ENCODE assay signal across 13 cellular contexts in the genomic region with DNA sequence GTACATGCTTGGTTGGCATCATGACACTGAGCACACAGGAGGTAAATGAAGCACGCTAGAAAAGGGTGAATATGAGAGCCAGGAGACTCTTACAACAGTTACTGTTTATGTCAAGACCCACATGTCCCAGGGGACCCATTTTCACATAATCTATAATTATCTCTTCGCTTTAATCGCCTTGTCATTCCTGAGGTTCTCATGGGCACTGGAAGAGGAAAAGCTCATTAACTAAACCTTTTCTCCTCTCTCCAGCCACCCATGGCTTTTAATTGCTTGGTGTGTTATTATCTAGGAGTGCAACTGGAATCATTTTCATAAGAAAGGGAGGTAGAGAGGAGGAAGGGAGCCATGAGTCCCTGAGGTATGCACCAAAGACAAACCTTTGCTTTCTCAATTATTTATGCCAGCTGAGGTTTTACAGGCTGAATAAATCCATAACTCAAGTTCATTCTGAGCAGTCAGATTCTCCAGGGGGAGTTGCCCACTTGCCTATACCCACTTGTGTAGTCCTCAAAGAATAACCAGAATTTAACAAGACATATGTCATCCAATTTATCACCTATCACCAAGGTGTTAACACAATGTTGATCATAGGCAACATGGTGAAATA.
A peak's percentile ranks its signal among the peaks of the same experiment; 100 is the strongest.
DNase-seq lines count a peak whose midpoint lies in the region; ATAC-seq, FAIRE-seq and TF ChIP-seq lines count a peak whose summit lies in the region.
"Had no signal": no experiment of that assay in that cellular context is flagged by ENCODE, and none has a peak within 500 bp of the region (broad histone marks: within the 10 kb centered on the region; RNA-seq: fewer than 3 reads in every experiment).

No MANE protein-coding gene starts in this region.

- H3K4me3 ChIP-seq in endodermal cell (ENCODE audit: low read length) (no peak overlapping the region), right cardiac atrium (ENCODE audit: low read length) (no peak overlapping the region)
- H3K4me3 ChIP-seq: gastrocnemius medialis had no signal

- WGBS in endodermal cell (ENCODE audit: insufficient coverage in 1 of 2, insufficient read length in 1 of 2), 2 experiments = 86 to 100% methylated on average over 1 to 3 of the region's 3 CpGs
- WGBS in right cardiac atrium = 74% methylated on average over 3 of the region's 3 CpGs

- ATAC-seq in HG03196 (IDR thresholded peaks at IDR 0.05; ENCODE audit: unreplicated experiment) (peak; percentile 61), GM21737 (IDR thresholded peaks at IDR 0.05; ENCODE audit: unreplicated experiment) (no peak), right cardiac atrium (no peak)
- ATAC-seq: activated T-cell treated with anti-CD3 and anti-CD28 coated beads, Interleukin-2, amount 50 U/mL, for 72 hours; gastrocnemius medialis had no signal

- intact Hi-C loops in right cardiac atrium (cut with DNase I) = no loop called here

- H3K9me3 Mint-ChIP-seq in endodermal cell = no peaks in the 10 kb centered on the region

- H3K9me3 ChIP-seq in endodermal cell (ENCODE audit: control insufficient read depth, low read length) (no peaks in the 10 kb centered on the region), right cardiac atrium (ENCODE audit: control insufficient read depth, low read length) (no peaks in the 10 kb centered on the region)
- H3K9me3 ChIP-seq: gastrocnemius medialis had no signal

- H3K27ac ChIP-seq in endodermal cell (ENCODE audit: low read depth, low read length) (peak overlapping the region; percentile 30), right cardiac atrium (ENCODE audit: low read length) (no peak overlapping the region)
- H3K27ac ChIP-seq: gastrocnemius medialis had no signal

- peaks cover 8% of the 10 kb centered on the region for H3K4me1 Mint-ChIP-seq in endodermal cell

- no peaks in the 10 kb centered on the region for H3K4me1 ChIP-seq in endodermal cell (ENCODE audit: control insufficient read depth, insufficient read depth, low read length)
- no peaks in the 10 kb centered on the region for H3K4me1 ChIP-seq in right cardiac atrium (ENCODE audit: control insufficient read depth, insufficient read depth, low read length)

- peak overlapping the region; percentile 62 for H3K27ac Mint-ChIP-seq in endodermal cell
- H3K27ac Mint-ChIP-seq: activated T-cell treated with anti-CD3 and anti-CD28 coated beads, Interleukin-2, amount 50 U/mL, for 72 hours; stimulated activated naive CD8-positive, alpha-beta T cell treated with anti-CD3 and anti-CD28 coated beads, Interleukin-15, Interleukin-2, amounts not matched to agents 100 ng/mL and 50 ng/mL, for 24 hours had no signal

- no peak overlapping the region for H3K9ac ChIP-seq in endodermal cell (ENCODE audit: extremely low read depth, low read length, poor library complexity, severe bottlenecking)

- no peaks in the 10 kb centered on the region for H3K27me3 Mint-ChIP-seq in endodermal cell (ENCODE audit: insufficient read depth)
- H3K27me3 Mint-ChIP-seq: stimulated activated naive CD8-positive, alpha-beta T cell treated with anti-CD3 and anti-CD28 coated beads, Interleukin-15, Interleukin-2, amounts not matched to agents 100 ng/mL and 50 ng/mL, for 24 hours had no signal

- peaks cover 25% of the 10 kb centered on the region for H3K36me3 Mint-ChIP-seq in endodermal cell (ENCODE audit: low read depth)

- peak; percentile 98 for FAIRE-seq in D721Med (lab: Jason Lieb, UNC)
- FAIRE-seq: astrocyte had no signal

- H3K27me3 ChIP-seq in endodermal cell (ENCODE audit: control insufficient read depth, insufficient read depth, low read length, poor library complexity, severe bottlenecking) = no peaks in the 10 kb centered on the region
- H3K27me3 ChIP-seq in right cardiac atrium (ENCODE audit: control insufficient read depth, insufficient read depth) = no peaks in the 10 kb centered on the region
- H3K27me3 ChIP-seq: gastrocnemius medialis had no signal

- TF ChIP-seq CTCF in D721Med (IDR thresholded peaks at IDR 0.05; ENCODE audit: insufficient read depth, missing control alignments) (no peak), endodermal cell (conservative IDR thresholded peaks at IDR 0.05) (no peak)

- peak; percentile 42 for DNase-seq in D721Med (ENCODE audit: insufficient read length, low spot score)
- DNase-seq in NCI-H2171 treated with DMSO at 0.1 percent for 48 hours (lab: John Stamatoyannopoulos, UW) = peak; percentile 85
- no peak for DNase-seq in endodermal cell
- no peak for DNase-seq in GF-D8 (lab: John Stamatoyannopoulos, UW)
- no peak for DNase-seq in ecto neural progenitor cell (ENCODE audit: low spot score)
- DNase-seq in right cardiac atrium = no peak
- DNase-seq: activated T-cell treated with anti-CD3 and anti-CD28 coated beads, Interleukin-2, amount 50 U/mL, for 72 hours; gastrocnemius medialis; stimulated activated CD4-positive, alpha-beta T cell treated with anti-CD3 and anti-CD28 coated beads, Interleukin-4, amount 100 ng/mL, for 24 hours had no signal

- no peaks in the 10 kb centered on the region for H3K36me3 ChIP-seq in endodermal cell (ENCODE audit: control insufficient read depth, insufficient read depth, low read length)

- H3K4me3 Mint-ChIP-seq in endodermal cell = no peak overlapping the region
- H3K4me3 Mint-ChIP-seq: activated T-cell treated with anti-CD3 and anti-CD28 coated beads, Interleukin-2, amount 50 U/mL, for 72 hours; stimulated activated naive CD8-positive, alpha-beta T cell treated with anti-CD3 and anti-CD28 coated beads, Interleukin-15, Interleukin-2, amounts not matched to agents 100 ng/mL and 50 ng/mL, for 24 hours had no signal

Comparison
In these comparisons a context has a peak if more than half of its experiments do, and no peak if none do; other contexts are left out.
1. DNase-seq: peak in D721Med (single experiment) and NCI-H2171 treated with DMSO at 0.1 percent for 48 hours (single experiment); none in endodermal cell (single experiment), GF-D8 (single experiment), ecto neural progenitor cell (single experiment) and right cardiac atrium (0 of 3).